In the genomic region with DNA sequence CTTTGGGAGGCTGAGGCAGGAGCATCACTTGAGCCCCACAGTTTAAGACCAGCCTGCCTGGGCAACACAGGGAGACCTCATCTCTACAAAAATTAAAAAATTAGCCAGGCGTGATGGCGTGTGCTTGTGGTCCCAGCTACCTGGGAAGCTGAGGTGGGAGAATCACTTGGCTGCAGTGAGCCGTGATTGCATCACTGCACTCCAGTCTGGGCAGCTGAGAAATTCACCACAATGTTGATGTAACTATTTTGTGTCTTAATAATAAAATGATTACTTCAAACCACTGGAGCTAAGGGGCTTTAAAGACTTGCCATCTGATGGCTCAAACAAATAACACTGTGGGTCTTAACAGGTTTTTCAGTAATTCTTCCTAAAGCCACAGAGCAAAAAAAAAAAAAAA, we compare ENCODE assay signal across 30 cellular contexts.
"Had no signal": no experiment of that assay in that cellular context is flagged by ENCODE, and none has a peak within 500 bp of the region (broad histone marks: within the 10 kb centered on the region; RNA-seq: fewer than 3 reads in every experiment).

No MANE protein-coding gene starts in this region.

- DNase-seq: activated B cell treated with CpG ODN at 0.5 μM for 24 hours; activated CD4-positive, alpha-beta T cell treated with anti-CD3 and anti-CD28 coated beads for 36 hours; activated CD4-positive, alpha-beta T cell treated with anti-CD3 and anti-CD28 coated beads, Interleukin-2, amount 50 U/mL, for 4 hours; activated CD8-positive, alpha-beta memory T cell treated with anti-CD3 and anti-CD28 coated beads for 24 hours; activated CD8-positive, alpha-beta memory T cell treated with anti-CD3 and anti-CD28 coated beads, Interleukin-2, amount 50 U/mL, for 4 hours; activated naive CD4-positive, alpha-beta T cell; activated naive CD8-positive, alpha-beta T cell treated with anti-CD3 and anti-CD28 coated beads for 36 hours; activated T-cell treated with anti-CD3 and anti-CD28 coated beads, Interleukin-2, amount 50 U/mL, for 24 hours; amygdala; brain microvascular endothelial cell; central memory CD4-positive, alpha-beta T cell; colonic mucosa; dorsolateral prefrontal cortex; effector memory CD8-positive, alpha-beta T cell; esophagus squamous epithelium; heart right ventricle; lower lobe of right lung; naive thymus-derived CD4-positive, alpha-beta T cell; posterior cingulate gyrus; retina; spleen; stimulated activated CD4-positive, alpha-beta T cell treated with anti-CD3 and anti-CD28 coated beads, Interleukin-4, amount 100 ng/mL, for 1 hour; stimulated activated naive CD4-positive, alpha-beta T cell treated with Interleukin-2 at 50 U/mL for 16 hours; SW 1271; T-helper 17 cell; upper lobe of right lung had no signal

- H3K27me3 Mint-ChIP-seq: activated B cell treated with CpG ODN at 0.5 μM for 24 hours; activated CD4-positive, alpha-beta T cell treated with anti-CD3 and anti-CD28 coated beads for 36 hours; activated naive CD8-positive, alpha-beta T cell treated with anti-CD3 and anti-CD28 coated beads for 36 hours; activated T-cell treated with anti-CD3 and anti-CD28 coated beads, Interleukin-2, amount 50 U/mL, for 24 hours; effector memory CD8-positive, alpha-beta T cell; naive thymus-derived CD4-positive, alpha-beta T cell; T-helper 17 cell had no signal

- ATAC-seq: activated CD4-positive, alpha-beta T cell treated with anti-CD3 and anti-CD28 coated beads for 36 hours; effector memory CD8-positive, alpha-beta T cell; heart right ventricle; left lobe of liver; lower lobe of right lung; naive thymus-derived CD4-positive, alpha-beta T cell; T-helper 17 cell; upper lobe of right lung had no signal

- H3K4me3 ChIP-seq: colonic mucosa, dorsolateral prefrontal cortex, esophagus squamous epithelium, heart right ventricle, lower lobe of right lung, spleen, thoracic aorta, upper lobe of right lung had no signal

- H3K9me3 Mint-ChIP-seq: activated B cell treated with CpG ODN at 0.5 μM for 24 hours; activated naive CD8-positive, alpha-beta T cell treated with anti-CD3 and anti-CD28 coated beads for 36 hours; activated T-cell treated with anti-CD3 and anti-CD28 coated beads, Interleukin-2, amount 50 U/mL, for 24 hours; activated T-helper 2 cell treated with anti-CD3 and anti-CD28 coated beads, Interferon-gamma antibody, Interleukin-2, Interleukin-4, amounts not matched to agents 10 μg/mL and 5 μg/mL and 100 μg/mL, durations not matched to agents 14 hours and 24 hours and 36 hours; effector memory CD8-positive, alpha-beta T cell; neural crest cell had no signal

- H3K9me3 ChIP-seq: colonic mucosa, esophagus squamous epithelium, heart right ventricle, lower lobe of right lung, spleen, thoracic aorta, upper lobe of right lung had no signal

- H3K27ac Mint-ChIP-seq: activated B cell treated with CpG ODN at 0.5 μM for 24 hours; activated CD4-positive, alpha-beta T cell treated with anti-CD3 and anti-CD28 coated beads for 36 hours; activated naive CD8-positive, alpha-beta T cell treated with anti-CD3 and anti-CD28 coated beads for 36 hours; effector memory CD8-positive, alpha-beta T cell; T-helper 17 cell had no signal

- H3K27me3 ChIP-seq: brain microvascular endothelial cell, colonic mucosa, dorsolateral prefrontal cortex, esophagus squamous epithelium, heart right ventricle, spleen, upper lobe of right lung had no signal

- H3K4me1 ChIP-seq: colonic mucosa, lower lobe of right lung, upper lobe of right lung had no signal

- H3K27ac ChIP-seq: brain microvascular endothelial cell, colonic mucosa, dorsolateral prefrontal cortex, esophagus squamous epithelium, heart right ventricle, lower lobe of right lung, spleen, thoracic aorta, upper lobe of right lung had no signal

- H3K4me3 Mint-ChIP-seq: activated B cell treated with CpG ODN at 0.5 μM for 24 hours; activated CD4-positive, alpha-beta T cell treated with anti-CD3 and anti-CD28 coated beads for 36 hours; activated naive CD8-positive, alpha-beta T cell treated with anti-CD3 and anti-CD28 coated beads for 36 hours; activated T-cell treated with anti-CD3 and anti-CD28 coated beads, Interleukin-2, amount 50 U/mL, for 24 hours; effector memory CD8-positive, alpha-beta T cell; naive thymus-derived CD4-positive, alpha-beta T cell; neural crest cell; T-helper 17 cell had no signal
